In the genomic region with DNA sequence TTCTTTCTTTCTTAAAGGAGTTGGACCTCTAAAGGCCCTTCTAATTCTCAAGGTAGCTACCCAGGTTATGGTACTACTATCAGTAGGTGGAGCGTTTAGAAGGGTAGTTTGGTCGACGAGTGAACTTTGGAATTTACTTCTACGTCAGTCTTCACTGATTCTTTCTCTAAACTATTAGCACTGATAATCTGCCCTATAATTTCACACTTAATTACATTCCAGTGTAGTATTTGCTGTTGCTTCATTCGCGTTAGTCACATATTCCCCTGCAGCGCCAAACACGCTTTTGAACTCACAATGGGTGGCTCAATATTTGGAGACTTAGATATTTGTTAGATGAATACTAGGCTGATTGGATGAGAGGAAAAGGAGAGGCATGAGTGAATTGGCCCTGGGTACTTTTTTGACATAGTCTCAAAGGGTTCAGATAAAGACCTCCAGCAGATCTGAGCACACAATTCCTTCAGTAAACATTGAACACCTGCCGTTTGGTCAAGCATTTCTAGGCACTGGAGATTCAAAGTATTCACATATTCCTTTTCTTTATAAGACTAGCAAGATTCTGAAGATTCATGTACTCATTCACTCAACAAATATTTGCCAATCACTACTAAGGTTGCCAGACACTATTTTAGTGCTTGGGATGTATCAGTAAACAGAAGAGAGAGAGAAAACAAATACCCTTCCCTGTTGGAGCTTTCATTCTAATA, we compare ENCODE assay signal across 8 cellular contexts. TPM values are rescaled to one million over a fixed set of nuclear protein-coding genes. Genes with fewer than 3 reads are reported as not detected.
DNase-seq lines count a peak whose midpoint lies in the region; ATAC-seq lines count a peak whose summit lies in the region.

No MANE protein-coding gene starts in this region.

- H3K9me3 Mint-ChIP-seq in activated CD4-positive, alpha-beta T cell treated with anti-CD3 and anti-CD28 coated beads, Interleukin-2, amount 10 ng/mL, durations not matched to agents 24 days and 14 days: no peaks in the 10 kb centered on the region
- no peaks in the 10 kb centered on the region for H3K9me3 Mint-ChIP-seq in activated T-helper 17 cell treated with anti-CD3 and anti-CD28 coated beads, Interleukin-2, amount 50 U/mL, for 72 hours

- H3K4me1 Mint-ChIP-seq in activated CD4-positive, alpha-beta T cell treated with anti-CD3 and anti-CD28 coated beads, Interleukin-2, amount 10 ng/mL, durations not matched to agents 24 days and 14 days: peaks cover 29% of the 10 kb centered on the region
- peaks cover 33% of the 10 kb centered on the region for H3K4me1 Mint-ChIP-seq in activated T-helper 17 cell treated with anti-CD3 and anti-CD28 coated beads, Interleukin-2, amount 50 U/mL, for 72 hours

- H3K36me3 Mint-ChIP-seq in activated CD4-positive, alpha-beta T cell treated with anti-CD3 and anti-CD28 coated beads, Interleukin-2, amount 10 ng/mL, durations not matched to agents 24 days and 14 days (ENCODE audit: low read depth): no peaks in the 10 kb centered on the region
- peaks cover 13% of the 10 kb centered on the region for H3K36me3 Mint-ChIP-seq in activated T-helper 17 cell treated with anti-CD3 and anti-CD28 coated beads, Interleukin-2, amount 50 U/mL, for 72 hours (ENCODE audit: low read depth)

- H3K27me3 Mint-ChIP-seq in activated CD4-positive, alpha-beta T cell treated with anti-CD3 and anti-CD28 coated beads, Interleukin-2, amount 10 ng/mL, durations not matched to agents 24 days and 14 days: no peaks in the 10 kb centered on the region
- no peaks in the 10 kb centered on the region for H3K27me3 Mint-ChIP-seq in activated T-helper 17 cell treated with anti-CD3 and anti-CD28 coated beads, Interleukin-2, amount 50 U/mL, for 72 hours

- peak overlapping the region; percentile 90 for H3K4me3 Mint-ChIP-seq in activated CD4-positive, alpha-beta T cell treated with anti-CD3 and anti-CD28 coated beads, Interleukin-2, amount 10 ng/mL, durations not matched to agents 24 days and 14 days
- peak overlapping the region; percentile 89 for H3K4me3 Mint-ChIP-seq in activated T-helper 17 cell treated with anti-CD3 and anti-CD28 coated beads, Interleukin-2, amount 50 U/mL, for 72 hours

- intact Hi-C loops in activated CD4-positive, alpha-beta T cell treated with anti-CD3 and anti-CD28 coated beads, Interleukin-2, amount 10 ng/mL, durations not matched to agents 24 days and 14 days (cut with micrococcal nuclease): loop anchor here (1.0 to 5.0 kb wide), 7 partner anchors 8 to 431 kb away; a partner anchor contains a TSS
- intact Hi-C loops in sciatic nerve (cut with DNase I): no loop called here

- ATAC-seq in activated T-helper 17 cell treated with anti-CD3 and anti-CD28 coated beads, Interleukin-2, amount 50 U/mL, for 72 hours (replicated peaks): peak; percentile 5
- peak; percentile 12 for ATAC-seq in sciatic nerve

- no peak for DNase-seq in activated CD4-positive, alpha-beta T cell treated with anti-CD3 and anti-CD28 coated beads, Interleukin-2, amount 10 ng/mL, durations not matched to agents 24 days and 14 days
- DNase-seq in activated CD4-positive, alpha-beta T cell treated with anti-CD3 and anti-CD28 coated beads, Interleukin-2, amount 50 U/mL, for 4 hours: no peak
- DNase-seq in NCI-H1417 (lab: John Stamatoyannopoulos, UW): peak; percentile 54 to 95 (median 76)
- peak; percentile 15 for DNase-seq in hepatic stellate cell (ENCODE audit: low spot score)
- DNase-seq in sciatic nerve (ENCODE audit: low spot score): no peak
- DNase-seq in activated gamma-delta T cell (lab: John Stamatoyannopoulos, UW): no peak
- no peak for DNase-seq in activated CD4-positive, alpha-beta T cell treated with anti-CD3 and anti-CD28 coated beads, Interleukin-2, amount 50 U/mL, for 1 hour

- peak overlapping the region; percentile 87 for H3K27ac Mint-ChIP-seq in activated CD4-positive, alpha-beta T cell treated with anti-CD3 and anti-CD28 coated beads, Interleukin-2, amount 10 ng/mL, durations not matched to agents 24 days and 14 days
- H3K27ac Mint-ChIP-seq in activated T-helper 17 cell treated with anti-CD3 and anti-CD28 coated beads, Interleukin-2, amount 50 U/mL, for 72 hours: peak overlapping the region; percentile 90

RNA-seq across cellular contexts. Expression of a gene that starts 0.9 kb away (rescaled TPM):
- 48.9 and 51.0 TPM in 2 replicates for total RNA-seq in activated CD4-positive, alpha-beta T cell treated with anti-CD3 and anti-CD28 coated beads, Interleukin-2, amount 10 ng/mL, durations not matched to agents 24 days and 14 days
- 10 to 100 TPM; 48.8 to 53.6 TPM for total RNA-seq in activated T-helper 17 cell treated with anti-CD3 and anti-CD28 coated beads, Interleukin-2, amount 50 U/mL, for 72 hours
- 76.4 TPM for total RNA-seq in sciatic nerve

RNA-seq across cellular contexts. Expression of a gene that starts 44.6 kb away (rescaled TPM):
- total RNA-seq in activated CD4-positive, alpha-beta T cell treated with anti-CD3 and anti-CD28 coated beads, Interleukin-2, amount 10 ng/mL, durations not matched to agents 24 days and 14 days: 5.0 and 5.5 TPM in 2 replicates
- 10 to 100 TPM in 1 of 2 donors, 1 to 10 TPM in 1; 6.4 to 16.3 TPM for total RNA-seq in activated T-helper 17 cell treated with anti-CD3 and anti-CD28 coated beads, Interleukin-2, amount 50 U/mL, for 72 hours
- 0.49 TPM for total RNA-seq in sciatic nerve

Comparison
In these comparisons a context has a peak if more than half of its experiments do, and no peak if none do; other contexts are left out.
1. DNase-seq: peak in NCI-H1417 (3 of 3) and hepatic stellate cell (single experiment); none in activated CD4-positive, alpha-beta T cell treated with anti-CD3 and anti-CD28 coated beads, Interleukin-2, amount 10 ng/mL, durations not matched to agents 24 days and 14 days (single experiment), activated CD4-positive, alpha-beta T cell treated with anti-CD3 and anti-CD28 coated beads, Interleukin-2, amount 50 U/mL, for 4 hours (0 of 2), sciatic nerve (single experiment), activated gamma-delta T cell (single experiment) and activated CD4-positive, alpha-beta T cell treated with anti-CD3 and anti-CD28 coated beads, Interleukin-2, amount 50 U/mL, for 1 hour (single experiment).